23 cellular contexts compared by ENCODE assay signal in the genomic region with DNA sequence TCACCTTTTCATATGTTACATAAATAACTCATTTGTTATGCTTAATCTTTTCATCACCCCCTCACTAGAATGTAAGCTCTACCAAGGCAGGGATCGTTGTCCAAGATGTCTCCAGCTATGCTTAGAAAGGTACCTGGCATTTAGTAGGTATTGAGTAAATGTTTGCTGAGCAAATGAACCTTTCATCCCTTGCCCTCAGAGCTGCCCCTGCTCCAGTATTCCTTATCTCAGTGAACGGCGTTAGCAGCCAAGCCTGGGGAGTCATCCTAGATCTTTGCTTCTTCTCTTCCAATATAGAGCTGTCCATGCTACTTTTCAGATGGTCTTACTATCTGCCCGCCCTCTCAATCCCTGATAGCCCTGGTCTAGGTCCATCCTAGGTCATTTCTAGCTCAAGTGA.
"Had no signal": no experiment of that assay in that cellular context is flagged by ENCODE, and none has a peak within 500 bp of the region (broad histone marks: within the 10 kb centered on the region; RNA-seq: fewer than 3 reads in every experiment).

No MANE protein-coding gene starts in this region.

- H3K9me3 Mint-ChIP-seq: naive B cell; natural killer cell treated with Interleukin-12 subunit alpha and Interleukin-12 subunit beta and Interleukin-15 and Interleukin-18, amount 100 ng/mL, for 72 hours; stimulated activated naive B cell treated with anti-CD40 and anti-IgM and Interleukin-4, amounts not matched to agents 10 μg/mL and 1 μg/mL and 100 μg/mL, for 72 hours had no signal

- H3K4me1 ChIP-seq: foreskin keratinocyte, left lung, lower lobe of right lung, upper lobe of left lung had no signal

- H3K4me1 Mint-ChIP-seq: neural crest cell had no signal

- DNase-seq: dermis blood vessel endothelial cell; effector memory CD4-positive, alpha-beta T cell; foreskin keratinocyte; glutamatergic neuron; left lung; lower lobe of right lung; naive B cell; psoas muscle; right cardiac atrium; stimulated activated CD4-positive, alpha-beta T cell treated with anti-CD3 and anti-CD28 coated beads, Interleukin-15, amount 100 ng/mL, for 24 hours; stimulated activated CD4-positive, alpha-beta T cell treated with anti-CD3 and anti-CD28 coated beads, Interleukin-2, amount 100 ng/mL, for 48 hours; stimulated activated naive B cell treated with anti-CD40 and anti-IgM and Interleukin-4, amounts not matched to agents 10 μg/mL and 1 μg/mL and 100 μg/mL, for 72 hours; upper lobe of left lung had no signal

- H3K27ac ChIP-seq: coronary artery, esophagus muscularis mucosa, foreskin keratinocyte, gastroesophageal sphincter, left lung, lower lobe of right lung, neutrophil, psoas muscle, skin epidermis, thoracic aorta, tibial nerve, upper lobe of left lung had no signal

- H3K27me3 Mint-ChIP-seq: naive B cell; stimulated activated naive B cell treated with anti-CD40 and anti-IgM and Interleukin-4, amounts not matched to agents 10 μg/mL and 1 μg/mL and 100 μg/mL, for 72 hours; stimulated activated naive CD8-positive, alpha-beta T cell treated with anti-CD3 and anti-CD28 coated beads, Interleukin-15, Interleukin-2, amounts not matched to agents 100 ng/mL and 50 ng/mL, for 24 hours had no signal

- H3K27me3 ChIP-seq: esophagus muscularis mucosa, foreskin keratinocyte, gastroesophageal sphincter, left lung, neutrophil, tibial nerve, upper lobe of left lung had no signal

- H3K36me3 ChIP-seq: esophagus muscularis mucosa, gastroesophageal sphincter, left lung, lower lobe of right lung, neutrophil, thoracic aorta, tibial nerve, upper lobe of left lung had no signal

- H3K9me3 ChIP-seq: esophagus muscularis mucosa, gastroesophageal sphincter, left lung, lower lobe of right lung, neutrophil, psoas muscle, thoracic aorta, tibial nerve, upper lobe of left lung had no signal

- H3K27ac Mint-ChIP-seq: naive B cell; natural killer cell treated with Interleukin-12 subunit alpha and Interleukin-12 subunit beta and Interleukin-15 and Interleukin-18, amount 100 ng/mL, for 72 hours; stimulated activated naive B cell treated with anti-CD40 and anti-IgM and Interleukin-4, amounts not matched to agents 10 μg/mL and 1 μg/mL and 100 μg/mL, for 72 hours had no signal

- H3K36me3 Mint-ChIP-seq: naive B cell; natural killer cell treated with Interleukin-12 subunit alpha and Interleukin-12 subunit beta and Interleukin-15 and Interleukin-18, amount 100 ng/mL, for 72 hours had no signal

- H3K4me3 ChIP-seq: coronary artery, esophagus muscularis mucosa, gastroesophageal sphincter, left lung, lower lobe of right lung, psoas muscle, skin epidermis, thoracic aorta, tibial nerve, upper lobe of left lung had no signal

- ATAC-seq: foreskin keratinocyte; gastroesophageal sphincter; left lung; lower lobe of right lung; natural killer cell treated with Interleukin-12 subunit alpha and Interleukin-12 subunit beta and Interleukin-15 and Interleukin-18, amount 100 ng/mL, for 72 hours; psoas muscle; right cardiac atrium; stimulated activated naive B cell treated with anti-CD40 and anti-IgM and Interleukin-4, amounts not matched to agents 10 μg/mL and 1 μg/mL and 100 μg/mL, for 72 hours had no signal

- H3K4me3 Mint-ChIP-seq: naive B cell; natural killer cell treated with Interleukin-12 subunit alpha and Interleukin-12 subunit beta and Interleukin-15 and Interleukin-18, amount 100 ng/mL, for 72 hours; neural crest cell; stimulated activated naive B cell treated with anti-CD40 and anti-IgM and Interleukin-4, amounts not matched to agents 10 μg/mL and 1 μg/mL and 100 μg/mL, for 72 hours; stimulated activated naive CD8-positive, alpha-beta T cell treated with anti-CD3 and anti-CD28 coated beads, Interleukin-15, Interleukin-2, amounts not matched to agents 100 ng/mL and 50 ng/mL, for 24 hours had no signal
